ENCODE assay signal across 13 cellular contexts in genomic region chr2:153770359-153770991, GRCh38.
DNase-seq lines count a peak whose midpoint lies in the region; ATAC-seq, FAIRE-seq and TF ChIP-seq lines count a peak whose summit lies in the region.
"Had no signal": no experiment of that assay in that cellular context is flagged by ENCODE, and none has a peak within 500 bp of the region (broad histone marks: within the 10 kb centered on the region; RNA-seq: fewer than 3 reads in every experiment).

No MANE protein-coding gene starts in this region.

- in situ Hi-C loops in SK-MEL-5 (cut with HindIII; ENCODE audit: low pct_unique_long_range_greater_than_20kb, low sequenced_read_pairs) = no loop called here

- FAIRE-seq in H54 (lab: Jason Lieb, UNC) = peak; percentile 11

- peak; percentile 61 for TF ChIP-seq CTCF in BE2C (IDR thresholded peaks at IDR 0.05; ENCODE audit: low read depth, low read length)

- no peak for TF ChIP-seq POLR2A in H54 (IDR thresholded peaks at IDR 0.05; ENCODE audit: low read depth, low read length)

- no peaks in the 10 kb centered on the region for H3K9me3 ChIP-seq in BE2C

- DNase-seq in BE2C (no peak), H54 (ENCODE audit: insufficient read length, low spot score) (no peak), SK-MEL-5 (ENCODE audit: low read depth, low spot score) (peak; percentile 33), iPS-NIHi7 (ENCODE audit: extremely low spot score) (peak; percentile 57), left colon (no peak), activated gamma-delta T cell (lab: John Stamatoyannopoulos, UW) (no peak)
- no peak for DNase-seq in stimulated activated CD8-positive, alpha-beta memory T cell treated with anti-CD3 and anti-CD28 coated beads, Interleukin-4, amount 100 ng/mL, for 48 hours
- DNase-seq: activated CD4-positive, alpha-beta T cell treated with anti-CD3 and anti-CD28 coated beads, Interleukin-2, amount 10 ng/mL, durations not matched to agents 24 days and 14 days; activated effector memory CD4-positive, alpha-beta T cell treated with Interleukin-2 at 50 U/mL for 16 hours; NCI-H1105 treated with DMSO at 0.1 percent for 48 hours; stimulated activated CD4-positive, alpha-beta T cell treated with anti-CD3 and anti-CD28 coated beads, Interleukin-4, amount 100 ng/mL, for 1 hour; stimulated activated naive CD8-positive, alpha-beta T cell treated with anti-CD3 and anti-CD28 coated beads, Interleukin-15, amount 100 ng/mL, for 72 hours had no signal

- H3K36me3 ChIP-seq in BE2C = no peaks in the 10 kb centered on the region

- no peak for ATAC-seq in left colon
- ATAC-seq in GM21515 (IDR thresholded peaks at IDR 0.05; ENCODE audit: unreplicated experiment) = no peak
- ATAC-seq: stimulated activated naive CD8-positive, alpha-beta T cell treated with anti-CD3 and anti-CD28 coated beads, Interleukin-15, amount 100 ng/mL, for 72 hours had no signal

- no peaks in the 10 kb centered on the region for H3K4me1 ChIP-seq in BE2C

- H3K4me3 ChIP-seq in BE2C (ENCODE audit: low read depth, low read length) = no peak overlapping the region

- no peaks in the 10 kb centered on the region for H3K27me3 ChIP-seq in BE2C

- intact Hi-C loops in left colon (cut with DNase I, micrococcal nuclease) = no loop called here

Comparison
In these comparisons a context has a peak if more than half of its experiments do, and no peak if none do; other contexts are left out.
1. DNase-seq: peak in SK-MEL-5 (single experiment) and iPS-NIHi7 (single experiment); none in BE2C (single experiment), H54 (single experiment), left colon (0 of 2), stimulated activated CD8-positive, alpha-beta memory T cell treated with anti-CD3 and anti-CD28 coated beads, Interleukin-4, amount 100 ng/mL, for 48 hours (single experiment) and activated gamma-delta T cell (single experiment).